In the genomic region with DNA sequence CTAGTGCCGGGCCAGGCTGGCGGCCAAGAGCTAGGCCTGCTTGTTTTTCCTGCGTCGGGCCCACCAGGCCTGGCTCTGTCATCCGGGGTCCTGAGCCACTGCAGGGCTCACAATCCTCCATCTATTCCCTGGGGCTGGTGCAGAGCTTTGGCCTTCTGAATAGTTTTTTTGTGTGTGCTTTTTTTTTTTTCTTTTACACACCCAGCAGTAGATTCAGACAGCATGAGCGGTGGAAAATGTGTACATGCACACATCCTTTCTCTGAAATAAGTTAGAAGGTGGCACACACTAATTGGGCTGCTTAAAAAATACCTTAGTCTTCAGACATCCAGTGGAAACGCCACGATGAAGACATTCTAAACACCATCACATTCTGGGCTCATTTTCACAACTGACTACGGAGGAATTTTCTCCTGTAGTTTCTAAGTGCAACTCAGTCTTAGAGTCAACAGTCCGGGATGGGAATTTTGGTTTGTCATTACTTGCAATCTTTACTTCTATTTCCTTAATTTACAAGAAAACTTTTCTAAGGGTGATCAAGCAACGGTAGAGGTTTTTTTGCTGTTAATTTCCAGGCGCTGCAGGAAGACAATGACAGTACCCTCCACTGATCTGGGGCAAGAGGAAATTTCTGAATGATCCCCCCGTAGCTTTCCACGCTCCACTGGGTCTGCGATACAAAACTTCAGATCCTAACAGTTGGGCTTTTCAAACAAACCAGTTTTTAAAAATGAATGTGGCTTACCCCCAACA, we compare ENCODE assay signal across 8 cellular contexts. TPM values are rescaled to one million over a fixed set of nuclear protein-coding genes. Genes with fewer than 3 reads are reported as not detected.
DNase-seq lines count a peak whose midpoint lies in the region; ATAC-seq, FAIRE-seq and TF ChIP-seq lines count a peak whose summit lies in the region.

No MANE protein-coding gene starts in this region.

- 37% methylated on average over 15 of the region's 15 CpGs for WGBS in A549 (ENCODE audit: missing lambda C conversion rate)

- DNase-seq in A549 (ENCODE audit: low read depth in 1 of 2, low spot score in 1 of 2) (no peak), left lung (no peak), thoracic aorta (ENCODE audit: low spot score) (no peak), cortex of kidney (lab: John Stamatoyannopoulos, UW) (no peak), AG08396 (ENCODE audit: low spot score) (no peak)

- H3K27me3 ChIP-seq in left lung (no peaks in the 10 kb centered on the region), thoracic aorta (replicated peaks; ENCODE audit: insufficient read depth) (no peaks in the 10 kb centered on the region)

- peaks cover 52% of the 10 kb centered on the region for H3K4me1 ChIP-seq in A549
- H3K4me1 ChIP-seq in left lung: peaks cover 41 to 70% of the 10 kb centered on the region in 2 donors
- H3K4me1 ChIP-seq in thoracic aorta (ENCODE audit: control insufficient read depth in 1 of 2, low read depth in 2 of 2): peaks cover 47 to 63% of the 10 kb centered on the region in 2 donors

- no peak for FAIRE-seq in A549 (lab: Jason Lieb, UNC)

- TF ChIP-seq CTCF in A549 (IDR thresholded peaks at IDR 0.05): no peak; the same call in 2 of the 3 replicates
- no peak for TF ChIP-seq CTCF in left lung (IDR thresholded peaks at IDR 0.05)
- no peak for TF ChIP-seq CTCF in thoracic aorta (IDR thresholded peaks at IDR 0.05)

- CTCF ChIA-PET in A549 (lab: Yijun Ruan, JAX): interaction anchor here (0.6 to 11.1 kb wide), 14 partner anchors 9 to 273 kb away, joined by 3 to 163 read pairs (median 6); no protein-coding TSS in a partner anchor

- H3K27ac ChIP-seq in A549: peak overlapping the region; percentile 89 to 95
- peak overlapping the region; percentile 94 for H3K27ac ChIP-seq in angular gyrus (ENCODE audit: low read depth, low read length)
- peak overlapping the region; percentile 99 for H3K27ac ChIP-seq in left lung
- H3K27ac ChIP-seq in thoracic aorta: peak overlapping the region; percentile 98 to 99

- no peaks in the 10 kb centered on the region for H3K9me3 ChIP-seq in A549
- no peaks in the 10 kb centered on the region for H3K9me3 ChIP-seq in left lung
- H3K9me3 ChIP-seq in thoracic aorta: no peaks in the 10 kb centered on the region

- peaks cover 0 to 24% of the 10 kb centered on the region in 2 donors for H3K36me3 ChIP-seq in left lung
- peaks cover 29% of the 10 kb centered on the region for H3K36me3 ChIP-seq in thoracic aorta

- TF ChIP-seq EP300 in A549 (IDR thresholded peaks at IDR 0.05): no peak

- ATAC-seq in A549: peak; percentile 14 to 44
- peak; percentile 3 for ATAC-seq in HG03103 (IDR thresholded peaks at IDR 0.05; ENCODE audit: low read depth, unreplicated experiment)
- ATAC-seq in left lung: no peak
- ATAC-seq in thoracic aorta (ENCODE audit: insufficient number of reproducible peaks, low FRiP score, low read depth): no peak
- no peak for ATAC-seq in HG02798 (IDR thresholded peaks at IDR 0.05; ENCODE audit: poor library complexity, unreplicated experiment)

- POLR2A ChIA-PET in A549 (lab: Yijun Ruan, JAX): interaction anchor here (0.6 to 2.1 kb wide), 6 partner anchors 13 to 410 kb away, joined by 3 to 6 read pairs (median 4); no protein-coding TSS in a partner anchor

- TF ChIP-seq POLR2A in A549 (IDR thresholded peaks at IDR 0.05; ENCODE audit: low read length): no peak

- H3K4me3 ChIP-seq in A549 (peak overlapping the region; percentile 44), left lung (peak overlapping the region; percentile 11 to 72), thoracic aorta (peak overlapping the region; percentile 88)

- no peak for TF ChIP-seq RAD21 in A549 (conservative IDR thresholded peaks at IDR 0.05 in 1 of 2, IDR thresholded peaks at IDR 0.05 in 1 of 2)

- H3K4me2 ChIP-seq in A549: peak overlapping the region; percentile 96

- intact Hi-C loops in left lung (cut with DNase I): loop anchor here (10.0 kb wide), 3 partner anchors 86 to 256 kb away; no protein-coding TSS in a partner anchor

TF ChIP-seq in A549, 52 proteins besides CTCF, POLR2A, EP300 and RAD21:
- TF ChIP-seq MAX (IDR thresholded peaks at IDR 0.05) (0 out of 2 replicates have a peak, but pooled peaks have one; percentile 4), RCOR1 (IDR thresholded peaks at IDR 0.05; ENCODE audit: low read depth, low read length) (no peak)

RNA-seq across cellular contexts. Expression of gene ZFP36L2, which starts 6.0 kb away (rescaled TPM):
- 10.5 and 14.9 TPM in 2 replicates for polyA plus RNA-seq in A549 (2011; rRNA removed)
- 8.8 and 14.8 TPM in 2 replicates for polyA plus RNA-seq in A549 (2012; cell fraction: cytosol; rRNA removed)
- 9.8 and 17.6 TPM in 2 replicates for polyA plus RNA-seq in A549 (2012; cell fraction: nucleus; rRNA removed)
- polyA plus RNA-seq in A549 (2017; fragmentation: RNase III; extraction: RNeasy Plus Mini Kit Qiagen cat#74134 plus additional on column Dnase treatment): 14.5 to 18.2 TPM (median 17.3 TPM) in 3 replicates
- 3.3 and 4.0 TPM in 2 replicates for polyA minus RNA-seq in A549 (2011; rRNA and poly(A)+ RNA removed)
- 100 to 1,000 TPM in 1 of 2 donors, 10 to 100 TPM in 1; 72.2 to 112 TPM for total RNA-seq in left lung
- total RNA-seq in thoracic aorta: 100 to 1,000 TPM; 172 to 197 TPM

Comparison
In these comparisons a context has a peak if more than half of its experiments do, and no peak if none do; other contexts are left out.
1. ATAC-seq: peak in A549 (2 of 2) and HG03103 (single experiment); none in left lung (single experiment), thoracic aorta (single experiment) and HG02798 (single experiment).
2. Peak in every context shown above with its lines, with median percentiles within 50 percentile points of each other: H3K27ac ChIP-seq and H3K4me3 ChIP-seq.